In genomic region chr10:117536862-117537435, GRCh38 we compare ENCODE assay signal across 19 cellular contexts. TPM values are rescaled to one million over a fixed set of nuclear protein-coding genes. Genes with fewer than 3 reads are reported as not detected.
DNase-seq lines count a peak whose midpoint lies in the region; ATAC-seq, FAIRE-seq and TF ChIP-seq lines count a peak whose summit lies in the region.
"Had no signal": no experiment of that assay in that cellular context is flagged by ENCODE, and none has a peak within 500 bp of the region (broad histone marks: within the 10 kb centered on the region; RNA-seq: fewer than 3 reads in every experiment).

No MANE protein-coding gene starts in this region.

- POLR2A ChIA-PET in H1 (lab: Charles Lee; ENCODE audit: partially characterized antibody), result no interaction called here

- H3K36me3 Mint-ChIP-seq in H9 (ENCODE audit: insufficient read depth in 1 of 3, low read depth in 3 of 3) (no peaks in the 10 kb centered on the region; a peak in 1 of 7 replicates), nephron (ENCODE audit: low read depth) (peaks cover 3% of the 10 kb centered on the region)

- H4K91ac ChIP-seq in H9 (ENCODE audit: insufficient read length, low read depth, low read length), result no peak overlapping the region
- H4K91ac ChIP-seq in H1 (replicated peaks; ENCODE audit: insufficient read length, low read length), result no peak overlapping the region

- H3K4me1 Mint-ChIP-seq in H9 (peaks cover 2 to 38% of the 10 kb centered on the region in 2 experiments), nephron (peaks cover 53% of the 10 kb centered on the region)

- no peaks in the 10 kb centered on the region for H3K9me2 ChIP-seq in Karpas-422 (replicated peaks; ENCODE audit: insufficient read depth, low read length)

- H3K27me3 ChIP-seq in H9 (ENCODE audit: insufficient read depth, low read length) (peaks cover 96% of the 10 kb centered on the region), H1 (replicated peaks in 1 of 4; ENCODE audit: control insufficient read depth in 3 of 4, extremely low read depth in 1 of 4, insufficient read depth in 3 of 4, low read length in 3 of 4) (peaks cover 97 to 100% (median 99%) of the 10 kb centered on the region in 4 experiments), Karpas-422 (ENCODE audit: low read length) (no peaks in the 10 kb centered on the region)

- ATAC-seq in GM19328 (IDR thresholded peaks at IDR 0.05; ENCODE audit: unreplicated experiment), result no peak
- no peak for ATAC-seq in GM19023 (IDR thresholded peaks at IDR 0.05; ENCODE audit: unreplicated experiment)

- H3K4me3 Mint-ChIP-seq in H9 (peak overlapping the region; percentile 17 to 46; a peak in 3 of 5 replicates), nephron (peak overlapping the region; percentile 73 to 81 (median 74))
- H3K4me3 Mint-ChIP-seq: activated CD4-positive, alpha-beta T cell treated with anti-CD3 and anti-CD28 coated beads, Interleukin-2, amount 10 ng/mL, durations not matched to agents 7 days and 5 days; stimulated activated naive CD8-positive, alpha-beta T cell treated with anti-CD3 and anti-CD28 coated beads, Interleukin-15, Interleukin-2, amounts not matched to agents 100 ng/mL and 50 ng/mL, for 24 hours had no signal

- H3K27ac ChIP-seq in H9 (ENCODE audit: insufficient read length, low read depth, low read length), result no peak overlapping the region
- no peak overlapping the region for H3K27ac ChIP-seq in H1 (ENCODE audit: low read depth, low read length)
- no peak overlapping the region for H3K27ac ChIP-seq in Karpas-422 (ENCODE audit: low read length)
- H3K27ac ChIP-seq: parathyroid adenoma, SK-N-MC had no signal

- no peaks in the 10 kb centered on the region for H3K79me2 ChIP-seq in H9 (ENCODE audit: insufficient read depth, low read length)
- no peaks in the 10 kb centered on the region for H3K79me2 ChIP-seq in H1 (ENCODE audit: control insufficient read depth in 1 of 2, insufficient read depth in 2 of 2, low read length in 2 of 2)
- H3K79me2 ChIP-seq in Karpas-422 (ENCODE audit: low read length), result no peaks in the 10 kb centered on the region
- H3K79me2 ChIP-seq: parathyroid adenoma had no signal

- H3K18ac ChIP-seq in H9 (ENCODE audit: insufficient read length, low read depth, low read length), result no peak overlapping the region
- no peak overlapping the region for H3K18ac ChIP-seq in H1 (ENCODE audit: extremely low read depth, low read length)

- TF ChIP-seq EP300 in H1 (IDR thresholded peaks at IDR 0.05; ENCODE audit: borderline replicate concordance in 1 of 2, low read depth in 2 of 2, low read length in 2 of 2), result no peak

- TF ChIP-seq POLR2A in H1 (IDR thresholded peaks at IDR 0.05; ENCODE audit: control extremely low read depth in 1 of 2, low read depth in 2 of 2, low read length in 2 of 2), result no peak

- H2BK12ac ChIP-seq in H9 (ENCODE audit: insufficient read length, low read depth, low read length), result no peak overlapping the region
- H2BK12ac ChIP-seq in H1 (ENCODE audit: low read depth, low read length), result no peak overlapping the region

- H2BK15ac ChIP-seq in H9 (ENCODE audit: low read depth, low read length) (no peak overlapping the region), H1 (ENCODE audit: low read length) (no peak overlapping the region)

- peaks cover 1 to 2% of the 10 kb centered on the region in 2 experiments; a peak in 3 of 5 replicates for H3K9me3 Mint-ChIP-seq in H9
- no peaks in the 10 kb centered on the region for H3K9me3 Mint-ChIP-seq in nephron
- H3K9me3 Mint-ChIP-seq: activated CD4-positive, alpha-beta T cell treated with anti-CD3 and anti-CD28 coated beads, Interleukin-2, amount 10 ng/mL, durations not matched to agents 7 days and 5 days; stimulated activated naive CD8-positive, alpha-beta T cell treated with anti-CD3 and anti-CD28 coated beads, Interleukin-15, Interleukin-2, amounts not matched to agents 100 ng/mL and 50 ng/mL, for 24 hours had no signal

- H3K4me3 ChIP-seq in AG10803 (ENCODE audit: low read length) (peak overlapping the region; percentile 63), H1 (ENCODE audit: extremely low read depth in 1 of 4, insufficient read depth in 2 of 4, low read depth in 3 of 4, low read length in 4 of 4) (peak overlapping the region in 1 of 4 experiments; percentile 50; a peak in 2 of 8 replicates), Karpas-422 (ENCODE audit: low read length) (no peak overlapping the region)
- H3K4me3 ChIP-seq: mucosa of descending colon, SK-N-MC had no signal

- no peak overlapping the region for H3T11ph ChIP-seq in H9 (ENCODE audit: low read length)

- CTCF ChIA-PET in H1 (lab: Charles Lee; ENCODE audit: partially characterized antibody), result interaction anchor here (0.7 to 7.6 kb wide), 40 partner anchors 10 to 887 kb away, joined by 3 to 84 read pairs (median 4); no protein-coding TSS in a partner anchor

- no peak overlapping the region for H2AFZ ChIP-seq in H9 (ENCODE audit: low read length)
- H2AFZ ChIP-seq in H1 (ENCODE audit: low read length), result no peak overlapping the region
- H2AFZ ChIP-seq in Karpas-422 (ENCODE audit: low read length), result no peak overlapping the region
- H2AFZ ChIP-seq: parathyroid adenoma had no signal

- H3K36me3 ChIP-seq in H1 (ENCODE audit: control insufficient read depth in 2 of 4, insufficient read depth in 4 of 4, low read length in 3 of 4), result peaks cover 0 to 14% (median 0%) of the 10 kb centered on the region in 4 experiments; a peak in 1 of 8 replicates
- H3K36me3 ChIP-seq in Karpas-422 (ENCODE audit: insufficient read depth, low read length), result no peaks in the 10 kb centered on the region

- no peak for FAIRE-seq in H1 (lab: Jason Lieb, UNC)

- TF ChIP-seq CTCF in AG10803 (conservative IDR thresholded peaks at IDR 0.05; ENCODE audit: low read length) (peak; percentile 18; the same call in 1 of the 2 replicates), H9 (conservative IDR thresholded peaks at IDR 0.05) (no peak; the same call in 2 of the 3 replicates), H1 (IDR thresholded peaks at IDR 0.05; ENCODE audit: control extremely low read depth in 1 of 3, insufficient read depth in 1 of 3, low read depth in 1 of 3, low read length in 3 of 3) (peak; percentile 20 to 44 (median 36); a peak in 3 of 4 replicates), nephron (IDR thresholded peaks at IDR 0.05; ENCODE audit: unreplicated experiment in 3 of 3) (no peak)

- H3K27me3 Mint-ChIP-seq in H9 (ENCODE audit: low read depth) (peaks cover 100% of the 10 kb centered on the region), nephron (ENCODE audit: low read depth) (peaks cover 99% of the 10 kb centered on the region)

- H2BK20ac ChIP-seq in H9 (ENCODE audit: low read depth, low read length, poor library complexity, severe bottlenecking) (no peak overlapping the region), H1 (ENCODE audit: low read length) (no peak overlapping the region)

- no peak overlapping the region for H2BK120ac ChIP-seq in H9 (ENCODE audit: low read depth, low read length, poor library complexity, severe bottlenecking)
- H2BK120ac ChIP-seq in H1 (replicated peaks; ENCODE audit: low read depth, low read length), result no peak overlapping the region

- no peaks in the 10 kb centered on the region for H3K9me3 ChIP-seq in H9 (ENCODE audit: control insufficient read depth, low read depth, low read length)
- no peaks in the 10 kb centered on the region for H3K9me3 ChIP-seq in H1 (ENCODE audit: insufficient read depth in 2 of 2, low read depth in 1 of 2, low read length in 1 of 2)
- H3K9me3 ChIP-seq in Karpas-422 (ENCODE audit: low read length), result no peaks in the 10 kb centered on the region
- H3K9me3 ChIP-seq: mucosa of descending colon had no signal

- no peak overlapping the region for H3K14ac ChIP-seq in H9 (ENCODE audit: insufficient read depth, low read length)
- H3K14ac ChIP-seq in H1 (ENCODE audit: insufficient read length), result no peak overlapping the region

- H3K23ac ChIP-seq in H9 (ENCODE audit: insufficient read length, low read depth, low read length), result no peak overlapping the region
- H3K23ac ChIP-seq in H1 (ENCODE audit: insufficient read length), result no peak overlapping the region

- H3K9ac ChIP-seq in H9 (ENCODE audit: extremely low read depth, insufficient read length, low read length) (no peak overlapping the region), H1 (replicated peaks in 1 of 4; ENCODE audit: extremely low read depth in 1 of 4, low read depth in 3 of 4, low read length in 3 of 4) (no peak overlapping the region), Karpas-422 (ENCODE audit: low read length) (no peak overlapping the region)
- H3K9ac ChIP-seq: parathyroid adenoma had no signal

- no peaks in the 10 kb centered on the region for H3K79me1 ChIP-seq in H9 (ENCODE audit: insufficient read depth, low read depth, low read length, poor library complexity, severe bottlenecking)
- H3K79me1 ChIP-seq in H1 (ENCODE audit: low read depth, low read length), result no peaks in the 10 kb centered on the region

- no peak overlapping the region for H3K4ac ChIP-seq in H9 (ENCODE audit: low read depth, low read length)
- H3K4ac ChIP-seq in H1 (replicated peaks; ENCODE audit: insufficient read length, low read depth, low read length), result no peak overlapping the region

- H3K4me1 ChIP-seq in H9 (ENCODE audit: insufficient read depth, low read length) (no peaks in the 10 kb centered on the region), H1 (replicated peaks in 1 of 4; ENCODE audit: control insufficient read depth in 3 of 4, insufficient read depth in 4 of 4, low read length in 3 of 4) (peaks cover 0 to 40% (median 17%) of the 10 kb centered on the region in 4 experiments; a peak in 6 of 7 replicates), Karpas-422 (ENCODE audit: low read length) (no peaks in the 10 kb centered on the region)
- H3K4me1 ChIP-seq: parathyroid adenoma had no signal

- H4K8ac ChIP-seq in H9 (replicated peaks; ENCODE audit: insufficient read length, low read depth, low read length) (no peak overlapping the region), H1 (ENCODE audit: extremely low read depth, insufficient read depth, low read length) (no peak overlapping the region; the same call in 1 of the 2 replicates)

- no peak overlapping the region for H2BK5ac ChIP-seq in H9 (ENCODE audit: insufficient read length, low read length)
- no peak overlapping the region for H2BK5ac ChIP-seq in H1 (ENCODE audit: low read depth, low read length)

- peak overlapping the region; percentile 23 for H3K4me2 ChIP-seq in H9 (ENCODE audit: insufficient read depth, insufficient read length, low read length)
- peak overlapping the region; percentile 49 to 76 for H3K4me2 ChIP-seq in H1 (ENCODE audit: insufficient read depth in 1 of 2, low read depth in 2 of 2, low read length in 2 of 2)
- H3K4me2 ChIP-seq in Karpas-422 (ENCODE audit: low read depth, low read length, poor library complexity, severe bottlenecking), result no peak overlapping the region

- WGBS in H9 (ENCODE audit: extremely low coverage, insufficient read length, low lambda C conversion rate), result no CpG with 5 or more reads among the region's 40 CpGs
- whole genome bisulfite sequencing in H1 (ENCODE audit: extremely low coverage in 1 of 2, insufficient coverage in 1 of 2, insufficient read length in 1 of 2, insufficient replicate concordance in 2 of 2, low coverage in 1 of 2, low lambda C conversion rate in 2 of 2, missing lambda C conversion rate in 1 of 2), 2 experiments, result 5% methylated on average over 39 of the region's 40 CpGs; no CpG with 5 or more reads in 1 of the 2 experiments

- DNase-seq in AG10803 (ENCODE audit: low read depth) (no peak), H9 (peak; percentile 59), H1 (ENCODE audit: low read depth in 1 of 2, low spot score in 2 of 2) (peak in 1 of 2 experiments; percentile 77), Karpas-422 (no peak), DMS153 treated with DMSO at 0.1 percent for 48 hours (lab: John Stamatoyannopoulos, UW; ENCODE audit: unreplicated experiment) (no peak)
- DNase-seq: activated CD4-positive, alpha-beta T cell treated with anti-CD3 and anti-CD28 coated beads, Interleukin-2, amount 10 ng/mL, durations not matched to agents 7 days and 5 days; amniotic stem cell; cerebellar nuclear complex; islet precursor cell; mucosa of descending colon; NCI-H1694 had no signal

- H2AK5ac ChIP-seq in H9 (ENCODE audit: insufficient read length, low read length) (no peak overlapping the region), H1 (ENCODE audit: low read depth, low read length) (no peak overlapping the region)

- H3K56ac ChIP-seq in H9 (ENCODE audit: insufficient read length, low read depth, low read length), result no peak overlapping the region
- no peak overlapping the region for H3K56ac ChIP-seq in H1 (replicated peaks; ENCODE audit: insufficient read length, low read depth, low read length)

- H4K5ac ChIP-seq in H9 (ENCODE audit: insufficient read length, low read depth, low read length), result no peak overlapping the region
- no peak overlapping the region for H4K5ac ChIP-seq in H1 (ENCODE audit: insufficient read length, low read depth, low read length)

- peaks cover 4% of the 10 kb centered on the region for H3K23me2 ChIP-seq in H9 (ENCODE audit: insufficient read length, low read depth, low read length, poor library complexity, severe bottlenecking)
- peaks cover 2% of the 10 kb centered on the region; the same call in 1 of the 2 replicates for H3K23me2 ChIP-seq in H1 (ENCODE audit: low read depth, low read length)

- TF ChIP-seq RAD21 in H1 (IDR thresholded peaks at IDR 0.05 in 1 of 2, conservative IDR thresholded peaks at IDR 0.05 in 1 of 2; ENCODE audit: low read depth in 2 of 2, low read length in 2 of 2), result peak; percentile 7 to 33; a peak in 3 of 4 replicates

- H4K20me1 ChIP-seq in H9 (ENCODE audit: control insufficient read depth, insufficient read depth, insufficient read length), result peaks cover 4% of the 10 kb centered on the region
- peaks cover 41 to 50% of the 10 kb centered on the region in 2 experiments for H4K20me1 ChIP-seq in H1 (replicated peaks in 1 of 2; ENCODE audit: control insufficient read depth in 1 of 2, insufficient read depth in 2 of 2, low read length in 2 of 2)
- H4K20me1 ChIP-seq in Karpas-422 (ENCODE audit: insufficient read depth, low read depth, low read length), result no peaks in the 10 kb centered on the region

- no peak overlapping the region for H3K27ac Mint-ChIP-seq in H9
- H3K27ac Mint-ChIP-seq in nephron, result peak overlapping the region; percentile 24 to 92 (median 83)
- H3K27ac Mint-ChIP-seq: activated CD4-positive, alpha-beta T cell treated with anti-CD3 and anti-CD28 coated beads, Interleukin-2, amount 10 ng/mL, durations not matched to agents 7 days and 5 days; stimulated activated naive CD8-positive, alpha-beta T cell treated with anti-CD3 and anti-CD28 coated beads, Interleukin-15, Interleukin-2, amounts not matched to agents 100 ng/mL and 50 ng/mL, for 24 hours had no signal

RNA-seq across cellular contexts. Expression of gene EMX2, which starts 5.6 kb away (rescaled TPM):
- not detected in 2 replicates for total RNA-seq in H9 (2021)
- total RNA-seq in H1 (2021; fragmentation: NEBNext Ultra II Directional; extraction: Animal tissue kit (Norgen Biotek cat#: 25700)), result not detected in 2 replicates
- polyA plus RNA-seq in H1 (2011; rRNA removed), result not detected in 2 replicates
- polyA plus RNA-seq in H1 (2011; cell fraction: cytosol; rRNA removed), result 0.06 TPM
- polyA plus RNA-seq in H1 (2011; cell fraction: nucleus; rRNA removed), result 0.04 TPM
- 0.08 to 0.23 TPM (median 0.14 TPM) in 4 replicates for polyA plus RNA-seq in H1 (2012, experiment 1 of 2)
- polyA plus RNA-seq in H1 (2012, experiment 2 of 2), result 0.10 TPM
- 0.04 TPM for polyA plus RNA-seq in H1 (2013, experiment 1 of 2)
- polyA plus RNA-seq in H1 (2013, experiment 2 of 2), result not detected
- polyA minus RNA-seq in H1 (2011; rRNA and poly(A)+ RNA removed), result not detected in 2 replicates
- not detected for polyA minus RNA-seq in H1 (2011; cell fraction: cytosol; rRNA and poly(A)+ RNA removed)
- not detected for polyA minus RNA-seq in H1 (2011; cell fraction: nucleus; rRNA and poly(A)+ RNA removed)
- not detected in 2 replicates for total RNA-seq in Karpas-422 (2014; rRNA removed; shearing (Covaris generic); ENCODE audit: low replicate concordance)
- total RNA-seq: activated CD4-positive, alpha-beta T cell treated with anti-CD3 and anti-CD28 coated beads, Interleukin-2, amount 10 ng/mL, durations not matched to agents 7 days and 5 days; LHCN-M2; mucosa of descending colon; NCI-H460 had no signal

Comparison
In these comparisons a context has a peak if more than half of its experiments do, and no peak if none do; other contexts are left out.
1. CTCF ChIP-seq: peak in AG10803 (single experiment) and H1 (3 of 3); none in H9 (single experiment) and nephron (0 of 3).
2. H3K27ac Mint-ChIP-seq: peak in nephron (3 of 3); none in H9 (0 of 3).